In genomic region chr14:54488646-54489317, GRCh38 we compare ENCODE assay signal across 1 cellular context.
TF ChIP-seq lines count a peak whose summit lies in the region.

Gene GMFB, minus strand, starts transcription at chr14:54488980. Its CDS starts 53 bp downstream, at chr14:54488927.

TF ChIP-seq in IMR-90, 13 proteins besides CTCF, POLR2A, EP300 and RAD21 (continued from another document):
- no peak for TF ChIP-seq ELK1 (IDR thresholded peaks at IDR 0.05; ENCODE audit: borderline replicate concordance, low read depth, low read length)
- TF ChIP-seq FOS (IDR thresholded peaks at IDR 0.05; ENCODE audit: low read depth, low read length) = no peak
- no peak for TF ChIP-seq CEBPB (IDR thresholded peaks at IDR 0.05; ENCODE audit: low read depth, low read length)
- no peak for TF ChIP-seq NFE2L2 (IDR thresholded peaks at IDR 0.05; ENCODE audit: low read depth, low read length)
